In the genomic region with DNA sequence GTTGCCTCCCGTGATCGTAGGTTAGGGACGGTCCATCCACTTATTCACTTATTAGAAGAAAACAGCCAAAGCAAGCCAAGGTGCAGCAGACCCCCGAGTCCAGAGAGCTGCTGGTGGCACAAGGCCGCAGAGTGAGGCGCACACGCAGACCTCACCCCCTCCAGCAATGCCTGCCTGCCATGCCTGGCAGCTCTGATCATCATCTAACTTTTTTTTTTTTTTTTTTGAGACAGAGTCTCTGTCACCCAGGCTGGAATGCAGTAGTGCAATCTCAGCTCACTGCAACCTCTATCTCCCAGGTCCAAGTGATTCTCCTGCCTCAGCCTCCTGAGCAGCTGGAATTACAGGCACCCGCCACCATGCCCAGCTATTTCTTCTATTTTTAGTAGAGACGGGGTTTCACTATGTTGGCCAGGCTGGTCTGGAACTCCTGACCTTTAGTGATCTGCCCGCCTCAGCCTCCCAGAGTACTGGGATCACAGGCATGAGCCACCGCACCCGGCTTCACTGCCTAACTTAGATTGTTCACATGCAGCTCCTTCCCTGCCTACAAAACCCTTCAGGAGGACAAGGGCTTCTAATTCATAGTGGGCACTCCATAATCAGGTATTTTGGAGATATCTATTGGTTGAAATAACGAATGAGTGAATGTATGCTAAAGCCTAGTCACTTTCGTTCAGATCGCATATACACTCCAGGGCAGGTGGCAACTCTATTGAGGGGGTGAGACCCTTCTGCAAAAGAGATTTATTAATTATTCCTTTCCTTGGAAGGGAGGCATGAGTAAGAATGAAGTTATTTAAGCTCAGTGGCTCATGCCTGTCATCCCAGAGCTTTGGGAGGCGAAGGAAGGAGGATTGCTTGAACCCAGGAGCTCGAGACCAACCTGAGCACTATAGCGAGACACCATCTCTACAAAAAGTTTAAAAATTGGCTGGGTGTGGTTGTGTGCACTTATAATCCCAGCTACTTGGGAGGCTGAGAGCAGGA, we compare ENCODE assay signal across 13 cellular contexts. TPM values are rescaled to one million over a fixed set of nuclear protein-coding genes. Genes with fewer than 3 reads are reported as not detected.
DNase-seq lines count a peak whose midpoint lies in the region; ATAC-seq and TF ChIP-seq lines count a peak whose summit lies in the region.
"Had no signal": no experiment of that assay in that cellular context is flagged by ENCODE, and none has a peak within 500 bp of the region (broad histone marks: within the 10 kb centered on the region; RNA-seq: fewer than 3 reads in every experiment).

No MANE protein-coding gene starts in this region.

- POLR2A ChIA-PET in GM10248 (lab: Yijun Ruan, JAX), result interaction anchor here (0.5 kb wide), 1 partner anchor 12 kb away, joined by 9 read pairs; no protein-coding TSS in a partner anchor

- no peaks in the 10 kb centered on the region for H3K9me3 ChIP-seq in BLaER1 treated with 17β-estradiol and CSF1 and Interleukin-3, amounts not matched to agents 10 nM and 100 nM (replicated peaks in 1 of 11)
- no peaks in the 10 kb centered on the region for H3K9me3 ChIP-seq in esophagus squamous epithelium
- H3K9me3 ChIP-seq: BLaER1, upper lobe of right lung had no signal

- no peak overlapping the region for H3K4me3 ChIP-seq in BLaER1 treated with 17β-estradiol and CSF1 and Interleukin-3, amounts not matched to agents 10 nM and 100 nM
- H3K4me3 ChIP-seq in esophagus squamous epithelium (no peak overlapping the region), rectal smooth muscle tissue (ENCODE audit: low read length) (no peak overlapping the region)
- H3K4me3 ChIP-seq: BLaER1, upper lobe of right lung had no signal

- peak overlapping the region in 9 of 11 experiments; percentile 28 to 83 (median 64); a peak in 16 of 22 replicates for H3K4me2 ChIP-seq in BLaER1 treated with 17β-estradiol and CSF1 and Interleukin-3, amounts not matched to agents 10 nM and 100 nM

- no peaks in the 10 kb centered on the region for H3K36me3 ChIP-seq in BLaER1 treated with 17β-estradiol and CSF1 and Interleukin-3, amounts not matched to agents 10 nM and 100 nM
- H3K36me3 ChIP-seq in esophagus squamous epithelium (no peaks in the 10 kb centered on the region), rectal smooth muscle tissue (ENCODE audit: control insufficient read depth, insufficient read depth, low read length) (no peaks in the 10 kb centered on the region)
- H3K36me3 ChIP-seq: BLaER1, upper lobe of right lung had no signal

- TF ChIP-seq CTCF in esophagus squamous epithelium (IDR thresholded peaks at IDR 0.05) (no peak), GM10248 (IDR thresholded peaks at IDR 0.05; ENCODE audit: control extremely low read depth, extremely low read depth, low read depth, missing control alignments) (no peak)

- peak overlapping the region in 7 of 11 experiments; percentile 33 to 68 (median 58); a peak in 11 of 22 replicates for H3K27ac ChIP-seq in BLaER1 treated with 17β-estradiol and CSF1 and Interleukin-3, amounts not matched to agents 10 nM and 100 nM
- peak overlapping the region; percentile 51 to 87 (median 82) for H3K27ac ChIP-seq in esophagus squamous epithelium
- peak overlapping the region; percentile 28 for H3K27ac ChIP-seq in rectal smooth muscle tissue (ENCODE audit: low read depth, low read length)
- H3K27ac ChIP-seq: BLaER1 had no signal

- H3K27me3 ChIP-seq in BLaER1 treated with 17β-estradiol and CSF1 and Interleukin-3, amounts not matched to agents 10 nM and 100 nM, result peaks cover 0 to 6% (median 0%) of the 10 kb centered on the region in 11 experiments; a peak in 3 of 22 replicates
- H3K27me3 ChIP-seq in esophagus squamous epithelium, result no peaks in the 10 kb centered on the region
- H3K27me3 ChIP-seq in rectal smooth muscle tissue (ENCODE audit: control insufficient read depth, insufficient read depth, low read length), result no peaks in the 10 kb centered on the region
- H3K27me3 ChIP-seq: upper lobe of right lung had no signal

- H3K4me1 ChIP-seq in BLaER1 treated with 17β-estradiol and CSF1 and Interleukin-3, amounts not matched to agents 10 nM and 100 nM, result peaks cover 19 to 38% (median 31%) of the 10 kb centered on the region in 10 experiments; a peak in 19 of 20 replicates
- H3K4me1 ChIP-seq in esophagus squamous epithelium, result peaks cover 12 to 46% (median 35%) of the 10 kb centered on the region in 3 donors
- H3K4me1 ChIP-seq in rectal smooth muscle tissue (ENCODE audit: control insufficient read depth, insufficient read depth, low read length), result peaks cover 8% of the 10 kb centered on the region

- no peak for TF ChIP-seq POLR2A in esophagus squamous epithelium (IDR thresholded peaks at IDR 0.05)

- ATAC-seq in GM19467 (IDR thresholded peaks at IDR 0.05; ENCODE audit: unreplicated experiment), result no peak

- peak overlapping the region in 4 of 11 experiments; percentile 20 to 47 (median 43); a peak in 3 of 22 replicates for H3K9ac ChIP-seq in BLaER1 treated with 17β-estradiol and CSF1 and Interleukin-3, amounts not matched to agents 10 nM and 100 nM
- no peak overlapping the region for H3K9ac ChIP-seq in rectal smooth muscle tissue (ENCODE audit: low read length)
- H3K9ac ChIP-seq: BLaER1 had no signal

- DNase-seq in RKO (ENCODE audit: low spot score) (peak; percentile 68), esophagus squamous epithelium (lab: John Stamatoyannopoulos, UW) (no peak), NCI-H345 (lab: John Stamatoyannopoulos, UW) (no peak), NCI-H2029 (lab: John Stamatoyannopoulos, UW) (no peak), GM10248 (ENCODE audit: extremely low spot score) (no peak)
- DNase-seq: activated effector memory CD4-positive, alpha-beta T cell treated with Interleukin-2 at 50 U/mL for 16 hours; naive thymus-derived CD8-positive, alpha-beta T cell; NCI-H1694 had no signal

- CTCF ChIA-PET in GM10248 (lab: Yijun Ruan, JAX), result interaction anchor here (1.7 to 2.5 kb wide), 2 partner anchors 8 to 43 kb away, joined by 5 to 8 read pairs; no protein-coding TSS in a partner anchor

- peaks cover 0 to 15% (median 7%) of the 10 kb centered on the region in 11 experiments; a peak in 8 of 22 replicates for H4K20me1 ChIP-seq in BLaER1 treated with 17β-estradiol and CSF1 and Interleukin-3, amounts not matched to agents 10 nM and 100 nM

- WGBS in esophagus squamous epithelium, 2 donors, result 79 to 87% methylated on average over 18 of the region's 18 CpGs

- intact Hi-C loops in esophagus squamous epithelium (cut with DNase I), result no loop called here

RNA-seq across cellular contexts. Expression of a gene that starts 15.9 kb away (rescaled TPM):
- total RNA-seq in esophagus squamous epithelium, result 10 to 100 TPM; 12.1 to 19.6 (median 13.6) TPM

RNA-seq across cellular contexts. Expression of a gene that starts 25.8 kb away (rescaled TPM):
- 1 to 10 TPM; 1.1 to 4.8 (median 3.1) TPM for total RNA-seq in esophagus squamous epithelium

RNA-seq across cellular contexts. Expression of a gene that starts 53.1 kb away (rescaled TPM):
- 100 to 1,000 TPM in 1 of 4 donors, 10 to 100 TPM in 3; 42.7 to 144 (median 64.3) TPM for total RNA-seq in esophagus squamous epithelium

Comparison
In these comparisons a context has a peak if more than half of its experiments do, and no peak if none do; other contexts are left out.
1. H3K27ac ChIP-seq: peak in every context shown above with its lines; median percentile 82 in esophagus squamous epithelium; 58 in BLaER1 treated with 17β-estradiol and CSF1 and Interleukin-3, amounts not matched to agents 10 nM and 100 nM; 28 in rectal smooth muscle tissue.